In the genomic region with DNA sequence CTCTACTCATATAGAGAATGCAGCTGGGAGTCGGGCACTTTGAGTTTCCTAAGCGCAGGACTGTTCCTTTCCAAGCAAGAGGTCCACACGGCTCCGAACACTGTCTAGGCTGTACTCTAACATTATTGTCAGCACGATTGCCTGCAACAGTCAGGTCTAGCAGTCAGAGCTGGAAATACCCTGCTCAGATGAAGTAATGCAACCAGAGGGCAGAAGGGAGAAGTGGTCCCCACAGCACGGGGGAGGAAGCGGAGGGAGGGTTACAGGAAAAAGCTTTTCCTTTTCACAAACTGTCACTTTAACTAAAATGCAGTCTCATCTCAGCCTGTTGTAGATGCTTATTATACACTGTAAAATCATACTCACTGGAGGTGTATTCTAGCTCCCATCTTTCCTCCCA, we compare ENCODE assay signal across 10 cellular contexts.
DNase-seq lines count a peak whose midpoint lies in the region; ATAC-seq, FAIRE-seq and TF ChIP-seq lines count a peak whose summit lies in the region.
"Had no signal": no experiment of that assay in that cellular context is flagged by ENCODE, and none has a peak within 500 bp of the region (broad histone marks: within the 10 kb centered on the region; RNA-seq: fewer than 3 reads in every experiment).

No MANE protein-coding gene starts in this region.

- no peak for TF ChIP-seq EP300 in sigmoid colon (IDR thresholded peaks at IDR 0.05)

- no peak for DNase-seq in GM12891 (ENCODE audit: insufficient read length, low spot score)
- DNase-seq in HL-60 (ENCODE audit: low read depth in 1 of 2, low spot score in 1 of 2): peak; percentile 72 to 96
- no peak for DNase-seq in right cardiac atrium
- no peak for DNase-seq in sigmoid colon
- no peak for DNase-seq in activated naive CD4-positive, alpha-beta T cell treated with Interleukin-2 at 50 U/mL for 16 hours
- no peak for DNase-seq in activated CD4-positive, alpha-beta T cell treated with anti-CD3 and anti-CD28 coated beads for 36 hours
- DNase-seq in activated CD4-positive, alpha-beta T cell treated with anti-CD3 and anti-CD28 coated beads for 4 hours: no peak
- DNase-seq: activated T-cell treated with anti-CD3 and anti-CD28 coated beads, Interleukin-2, amount 50 U/mL, for 1 hour had no signal

- no peak overlapping the region for H3K4me3 Mint-ChIP-seq in activated CD4-positive, alpha-beta T cell treated with anti-CD3 and anti-CD28 coated beads for 36 hours

- FAIRE-seq in GM12891 (lab: Jason Lieb, UNC): peak; percentile 82
- FAIRE-seq: K562 had no signal

- no peaks in the 10 kb centered on the region for H3K4me1 ChIP-seq in right cardiac atrium (ENCODE audit: control insufficient read depth, insufficient read depth, low read length)
- H3K4me1 ChIP-seq in sigmoid colon: no peaks in the 10 kb centered on the region

- H3K36me3 Mint-ChIP-seq in activated CD4-positive, alpha-beta T cell treated with anti-CD3 and anti-CD28 coated beads for 36 hours (ENCODE audit: low read depth): no peaks in the 10 kb centered on the region

- H3K9me3 ChIP-seq in right cardiac atrium (ENCODE audit: control insufficient read depth, low read length) (no peaks in the 10 kb centered on the region), sigmoid colon (no peaks in the 10 kb centered on the region)

- 78% methylated on average over 7 of the region's 7 CpGs for WGBS in right cardiac atrium
- 60 to 91% methylated on average over 7 of the region's 7 CpGs for WGBS in sigmoid colon, 2 donors

- H3K4me1 Mint-ChIP-seq in activated CD4-positive, alpha-beta T cell treated with anti-CD3 and anti-CD28 coated beads for 36 hours: no peaks in the 10 kb centered on the region

- CTCF ChIA-PET in activated CD4-positive, alpha-beta T cell treated with anti-CD3 and anti-CD28 coated beads for 36 hours (lab: Charles Lee): interaction anchor here (0.8 to 1.1 kb wide), 2 partner anchors 21 to 383 kb away, joined by 3 to 4 read pairs; no protein-coding TSS in a partner anchor

- no peak for TF ChIP-seq CTCF in HL-60 (IDR thresholded peaks at IDR 0.05; ENCODE audit: insufficient read depth, low read length)
- TF ChIP-seq CTCF in sigmoid colon (IDR thresholded peaks at IDR 0.05): no peak

- peak; percentile 45 for ATAC-seq in GM21447 (IDR thresholded peaks at IDR 0.05; ENCODE audit: unreplicated experiment)
- ATAC-seq in right cardiac atrium: peak; percentile 43 to 57
- no peak for ATAC-seq in activated CD4-positive, alpha-beta T cell treated with anti-CD3 and anti-CD28 coated beads for 36 hours

- H3K4me3 ChIP-seq in HL-60 (replicated peaks; ENCODE audit: insufficient read depth, low read length) (no peak overlapping the region), right cardiac atrium (ENCODE audit: low read length) (no peak overlapping the region), sigmoid colon (no peak overlapping the region)
- H3K4me3 ChIP-seq: K562 had no signal

- H3K27ac ChIP-seq in HL-60 (replicated peaks): peak overlapping the region; percentile 86
- H3K27ac ChIP-seq in right cardiac atrium (ENCODE audit: low read length): no peak overlapping the region
- no peak overlapping the region for H3K27ac ChIP-seq in sigmoid colon

- H3K27me3 ChIP-seq in HL-60 (ENCODE audit: insufficient read depth, poor library complexity, severe bottlenecking) (no peaks in the 10 kb centered on the region), right cardiac atrium (ENCODE audit: control insufficient read depth, insufficient read depth) (no peaks in the 10 kb centered on the region), sigmoid colon (no peaks in the 10 kb centered on the region)

- POLR2A ChIA-PET in activated CD4-positive, alpha-beta T cell treated with anti-CD3 and anti-CD28 coated beads for 36 hours (lab: Charles Lee): no interaction called here

- H3K9me3 Mint-ChIP-seq in activated CD4-positive, alpha-beta T cell treated with anti-CD3 and anti-CD28 coated beads for 36 hours (ENCODE audit: low read depth): no peaks in the 10 kb centered on the region

- peaks cover 2% of the 10 kb centered on the region for H3K27me3 Mint-ChIP-seq in activated CD4-positive, alpha-beta T cell treated with anti-CD3 and anti-CD28 coated beads for 36 hours

- intact Hi-C loops in right cardiac atrium (cut with DNase I): no loop called here
- intact Hi-C loops in sigmoid colon (cut with DNase I): no loop called here
- intact Hi-C loops in activated CD4-positive, alpha-beta T cell treated with anti-CD3 and anti-CD28 coated beads for 36 hours (cut with DNase I, micrococcal nuclease): no loop called here

- no peak overlapping the region for H3K27ac Mint-ChIP-seq in activated CD4-positive, alpha-beta T cell treated with anti-CD3 and anti-CD28 coated beads for 36 hours

- H3K36me3 ChIP-seq in sigmoid colon: no peaks in the 10 kb centered on the region

- 0 out of 2 replicates have a peak, but pooled peaks have one; percentile 33 for TF ChIP-seq POLR2A in GM12891 (IDR thresholded peaks at IDR 0.05; ENCODE audit: low read depth, low read length)
- TF ChIP-seq POLR2A in sigmoid colon (IDR thresholded peaks at IDR 0.05): no peak

TF ChIP-seq in GM12891, 5 proteins besides CTCF, POLR2A, EP300 and RAD21:
- TF ChIP-seq SPI1 (IDR thresholded peaks at IDR 0.05; ENCODE audit: low read depth, low read length) (peak; percentile 94), PAX5 (IDR thresholded peaks at IDR 0.05; ENCODE audit: insufficient read depth, low read length, severe bottlenecking) (no peak)

Comparison
In these comparisons a context has a peak if more than half of its experiments do, and no peak if none do; other contexts are left out.
1. DNase-seq: peak in HL-60 (2 of 2); none in GM12891 (single experiment), right cardiac atrium (0 of 3), sigmoid colon (single experiment), activated naive CD4-positive, alpha-beta T cell treated with Interleukin-2 at 50 U/mL for 16 hours (single experiment), activated CD4-positive, alpha-beta T cell treated with anti-CD3 and anti-CD28 coated beads for 36 hours (single experiment) and activated CD4-positive, alpha-beta T cell treated with anti-CD3 and anti-CD28 coated beads for 4 hours (0 of 2).